In the genomic region with DNA sequence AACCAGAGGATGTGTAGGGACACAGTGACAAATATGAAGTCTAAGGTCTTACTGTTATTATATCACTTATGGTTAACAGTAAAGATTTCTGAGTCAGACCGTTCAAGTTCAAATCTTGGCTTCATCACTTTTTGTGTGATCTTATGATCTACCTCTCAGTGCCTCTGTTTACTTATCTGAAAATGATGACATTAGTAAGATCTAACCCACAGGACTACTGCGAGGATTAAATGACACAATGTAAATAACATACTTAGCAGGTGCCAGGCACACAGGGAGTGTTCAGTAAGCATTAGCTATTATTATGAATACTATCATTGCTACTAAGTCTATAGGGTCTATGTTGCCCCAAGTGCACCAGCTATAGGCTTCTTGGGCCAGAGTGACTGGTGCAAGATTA, we compare ENCODE assay signal across 8 cellular contexts. TPM values are rescaled to one million over a fixed set of nuclear protein-coding genes. Genes with fewer than 3 reads are reported as not detected.
A peak's percentile ranks its signal among the peaks of the same experiment; 100 is the strongest.
DNase-seq lines count a peak whose midpoint lies in the region; ATAC-seq and TF ChIP-seq lines count a peak whose summit lies in the region.

No MANE protein-coding gene starts in this region.

- 10% methylated on average over 2 of the region's 2 CpGs for WGBS in liver
- WGBS in ovary, 3 donors: 66 to 75% (median 73%) methylated on average over 2 of the region's 2 CpGs

- peaks cover 78% of the 10 kb centered on the region for H3K4me1 Mint-ChIP-seq in activated T-cell treated with anti-CD3 and anti-CD28 coated beads, Interleukin-2, amount 50 U/mL, for 24 hours (ENCODE audit: low read depth)
- H3K4me1 Mint-ChIP-seq in activated CD8-positive, alpha-beta T cell treated with anti-CD3 and anti-CD28 coated beads, Interleukin-2, amount 10 ng/mL, durations not matched to agents 7 days and 5 days (ENCODE audit: low read depth): peaks cover 69% of the 10 kb centered on the region

- peaks cover 72% of the 10 kb centered on the region for H3K36me3 Mint-ChIP-seq in activated T-cell treated with anti-CD3 and anti-CD28 coated beads, Interleukin-2, amount 50 U/mL, for 24 hours (ENCODE audit: low read depth)
- peaks cover 65% of the 10 kb centered on the region for H3K36me3 Mint-ChIP-seq in activated CD8-positive, alpha-beta T cell treated with anti-CD3 and anti-CD28 coated beads, Interleukin-2, amount 10 ng/mL, durations not matched to agents 7 days and 5 days (ENCODE audit: low read depth)

- intact Hi-C loops in ovary (cut with DNase I): loop anchor here in 1 of 4 donors (5.0 kb wide), 1 partner anchor 66 kb away; no protein-coding TSS in a partner anchor

- H3K9me3 ChIP-seq in liver (ENCODE audit: control insufficient read depth in 4 of 4, low read length in 3 of 4) (no peaks in the 10 kb centered on the region), thoracic aorta (no peaks in the 10 kb centered on the region), ovary (no peaks in the 10 kb centered on the region)

- no peaks in the 10 kb centered on the region for H3K9me3 Mint-ChIP-seq in activated T-cell treated with anti-CD3 and anti-CD28 coated beads, Interleukin-2, amount 50 U/mL, for 24 hours
- no peaks in the 10 kb centered on the region for H3K9me3 Mint-ChIP-seq in activated CD8-positive, alpha-beta T cell treated with anti-CD3 and anti-CD28 coated beads, Interleukin-2, amount 10 ng/mL, durations not matched to agents 7 days and 5 days (ENCODE audit: insufficient read depth)

- no peaks in the 10 kb centered on the region for H3K27me3 Mint-ChIP-seq in activated T-cell treated with anti-CD3 and anti-CD28 coated beads, Interleukin-2, amount 50 U/mL, for 24 hours
- no peaks in the 10 kb centered on the region for H3K27me3 Mint-ChIP-seq in activated CD8-positive, alpha-beta T cell treated with anti-CD3 and anti-CD28 coated beads, Interleukin-2, amount 10 ng/mL, durations not matched to agents 7 days and 5 days (ENCODE audit: low read depth)

- H3K27me3 ChIP-seq in liver (ENCODE audit: control insufficient read depth in 4 of 4, insufficient read depth in 4 of 4, low read length in 3 of 4) (no peaks in the 10 kb centered on the region), thoracic aorta (replicated peaks; ENCODE audit: insufficient read depth) (no peaks in the 10 kb centered on the region), ovary (no peaks in the 10 kb centered on the region)

- no peak for DNase-seq in activated T-cell treated with anti-CD3 and anti-CD28 coated beads, Interleukin-2, amount 50 U/mL, for 24 hours
- no peak for DNase-seq in activated T-cell treated with anti-CD3 and anti-CD28 coated beads, Interleukin-2, amount 50 U/mL, for 1 hour
- no peak for DNase-seq in activated CD8-positive, alpha-beta T cell treated with anti-CD3 and anti-CD28 coated beads, Interleukin-2, amount 10 ng/mL, durations not matched to agents 7 days and 5 days
- DNase-seq in thoracic aorta (ENCODE audit: low spot score) (no peak), NCI-H526 (lab: John Stamatoyannopoulos, UW) (no peak), ovary (no peak), AG08396 (ENCODE audit: low spot score) (no peak)

- TF ChIP-seq EP300 in ovary (IDR thresholded peaks at IDR 0.05): no peak

- no peak for ATAC-seq in activated CD8-positive, alpha-beta T cell treated with anti-CD3 and anti-CD28 coated beads, Interleukin-2, amount 10 ng/mL, durations not matched to agents 7 days and 5 days
- ATAC-seq in thoracic aorta (ENCODE audit: insufficient number of reproducible peaks, low FRiP score, low read depth): no peak

- H3K4me1 ChIP-seq in liver (ENCODE audit: control insufficient read depth in 4 of 4, insufficient read depth in 4 of 4, low read length in 3 of 4) (peaks cover 2 to 62% (median 45%) of the 10 kb centered on the region in 4 donors), thoracic aorta (ENCODE audit: control insufficient read depth in 1 of 2, low read depth in 2 of 2) (peaks cover 24 to 44% of the 10 kb centered on the region in 2 donors), ovary (ENCODE audit: insufficient read depth) (peaks cover 13% of the 10 kb centered on the region)

- peak overlapping the region in 1 of 2 donors; percentile 85 for H3K9ac ChIP-seq in liver (ENCODE audit: low read depth in 1 of 2, low read length in 2 of 2)

- peak overlapping the region; percentile 17 to 98 for H3K27ac ChIP-seq in liver (ENCODE audit: low read depth in 1 of 2, low read length in 2 of 2)
- H3K27ac ChIP-seq in thoracic aorta: no peak overlapping the region
- H3K27ac ChIP-seq in ovary: no peak overlapping the region

- POLR2A ChIA-PET in activated CD8-positive, alpha-beta T cell treated with anti-CD3 and anti-CD28 coated beads, Interleukin-2, amount 10 ng/mL, durations not matched to agents 7 days and 5 days (lab: Charles Lee): interaction anchor here (1.4 to 22.6 kb wide), 13 partner anchors 6 to 264 kb away, joined by 3 to 720 read pairs (median 93); a partner anchor contains a TSS

- H3K4me3 ChIP-seq in liver (ENCODE audit: low read depth in 1 of 3, low read length in 3 of 3): peak overlapping the region; percentile 74 to 97 (median 93)
- peak overlapping the region; percentile 94 for H3K4me3 ChIP-seq in thoracic aorta
- H3K4me3 ChIP-seq in ovary: no peak overlapping the region

- H3K36me3 ChIP-seq in liver (ENCODE audit: control insufficient read depth in 4 of 4, insufficient read depth in 3 of 4, low read depth in 1 of 4, low read length in 3 of 4) (peaks cover 21 to 49% (median 43%) of the 10 kb centered on the region in 4 donors), thoracic aorta (peaks cover 21% of the 10 kb centered on the region), ovary (no peaks in the 10 kb centered on the region)

- H3K4me3 Mint-ChIP-seq in activated T-cell treated with anti-CD3 and anti-CD28 coated beads, Interleukin-2, amount 50 U/mL, for 24 hours: peak overlapping the region; percentile 95
- H3K4me3 Mint-ChIP-seq in activated CD8-positive, alpha-beta T cell treated with anti-CD3 and anti-CD28 coated beads, Interleukin-2, amount 10 ng/mL, durations not matched to agents 7 days and 5 days: peak overlapping the region; percentile 92

- TF ChIP-seq POLR2A in ovary (IDR thresholded peaks at IDR 0.05): no peak

- TF ChIP-seq RAD21 in liver (IDR thresholded peaks at IDR 0.05): no peak

- CTCF ChIA-PET in activated CD8-positive, alpha-beta T cell treated with anti-CD3 and anti-CD28 coated beads, Interleukin-2, amount 10 ng/mL, durations not matched to agents 7 days and 5 days (lab: Charles Lee): interaction anchor here (0.6 to 6.1 kb wide), 11 partner anchors 9 to 332 kb away, joined by 3 to 52 read pairs (median 9); no protein-coding TSS in a partner anchor

- peak overlapping the region; percentile 98 for H3K27ac Mint-ChIP-seq in activated T-cell treated with anti-CD3 and anti-CD28 coated beads, Interleukin-2, amount 50 U/mL, for 24 hours
- peak overlapping the region; percentile 90 for H3K27ac Mint-ChIP-seq in activated CD8-positive, alpha-beta T cell treated with anti-CD3 and anti-CD28 coated beads, Interleukin-2, amount 10 ng/mL, durations not matched to agents 7 days and 5 days

- TF ChIP-seq CTCF in liver (IDR thresholded peaks at IDR 0.05; ENCODE audit: low read depth, low read length, missing input control): no peak
- TF ChIP-seq CTCF in thoracic aorta (IDR thresholded peaks at IDR 0.05): no peak
- TF ChIP-seq CTCF in ovary (IDR thresholded peaks at IDR 0.05): no peak

TF ChIP-seq in liver, 16 proteins besides CTCF, POLR2A, EP300 and RAD21:
- no peak for TF ChIP-seq JUND (IDR thresholded peaks at IDR 0.05)
- peak; percentile 41 for TF ChIP-seq FOXA2 (IDR thresholded peaks at IDR 0.05)

RNA-seq across cellular contexts. Expression of a gene that starts 2.0 kb away (rescaled TPM):
- total RNA-seq in activated CD8-positive, alpha-beta T cell treated with anti-CD3 and anti-CD28 coated beads, Interleukin-2, amount 10 ng/mL, durations not matched to agents 7 days and 5 days: 100 to 1,000 TPM; 221 to 228 TPM
- total RNA-seq in liver: 10 to 100 TPM in 1 of 2 donors, 1 to 10 TPM in 1; 9.5 to 42.6 TPM
- 10 to 100 TPM; 22.1 to 27.3 TPM for polyA plus RNA-seq in liver
- 10 to 100 TPM; 31.3 to 57.7 TPM for total RNA-seq in thoracic aorta
- 100 to 1,000 TPM in 1 of 7 donors, 10 to 100 TPM in 6; 17.3 to 126 (median 31.1) TPM for total RNA-seq in ovary
- polyA plus RNA-seq in ovary: 10 to 100 TPM; 23.1 to 26.7 TPM

RNA-seq across cellular contexts. Expression of a gene that starts 54.7 kb away (rescaled TPM):
- total RNA-seq in activated CD8-positive, alpha-beta T cell treated with anti-CD3 and anti-CD28 coated beads, Interleukin-2, amount 10 ng/mL, durations not matched to agents 7 days and 5 days: under 1 TPM in 1 of 2 experiments, not detected in 1; 0.71 TPM
- total RNA-seq in liver (not detected), thoracic aorta (not detected), ovary (not detected)
- polyA plus RNA-seq in liver (not detected), ovary (not detected)

Comparison
In these comparisons a context has a peak if more than half of its experiments do, and no peak if none do; other contexts are left out.
1. H3K27ac ChIP-seq: peak in liver (2 of 2); none in thoracic aorta (0 of 2) and ovary (0 of 2).